1 cellular context compared by ENCODE assay signal in genomic region chr7:154913645-154914579, GRCh38.
TF ChIP-seq lines count a peak whose summit lies in the region.

No MANE protein-coding gene starts in this region.

TF ChIP-seq in SK-N-SH, 30 proteins besides CTCF, POLR2A, EP300 and RAD21 (continued from another document):
- no peak for TF ChIP-seq PBX3 (IDR thresholded peaks at IDR 0.05)
- no peak for TF ChIP-seq YY1 (IDR thresholded peaks at IDR 0.05; ENCODE audit: low read depth)
